In genomic region chr11:6612008-6612815, GRCh38 we compare ENCODE assay signal across 1 cellular context.
TF ChIP-seq lines count a peak whose summit lies in the region.

Gene TAF10, minus strand, starts transcription at chr11:6612216. Its CDS starts 27 bp downstream, at chr11:6612189.

TF ChIP-seq in HepG2, 621 proteins besides CTCF, POLR2A, EP300 and RAD21 (continued from another document and continues in another):
- TF ChIP-seq ZNF670 (CRISPR knock-in tag; IDR thresholded peaks at IDR 0.05; ENCODE audit: borderline replicate concordance) (no peak; the same call in 1 of the 2 replicates), ZNF20 (CRISPR knock-in tag; IDR thresholded peaks at IDR 0.05) (no peak), E2F5 (CRISPR knock-in tag; conservative IDR thresholded peaks at IDR 0.05) (0 out of 2 replicates have a peak, but pooled peaks have one; percentile 13), ARNT (IDR thresholded peaks at IDR 0.05) (no peak), RXRB (CRISPR knock-in tag; IDR thresholded peaks at IDR 0.05; ENCODE audit: borderline replicate concordance) (peak; percentile 51; the same call in 1 of the 2 replicates), ZNF616 (CRISPR knock-in tag; IDR thresholded peaks at IDR 0.05; ENCODE audit: low read depth) (peak; percentile 72; the same call in 1 of the 2 replicates), ZNF431 (CRISPR knock-in tag; IDR thresholded peaks at IDR 0.05; ENCODE audit: borderline replicate concordance, low read depth) (no peak; the same call in 1 of the 2 replicates), ZNF564 (CRISPR knock-in tag; IDR thresholded peaks at IDR 0.05) (0 out of 2 replicates have a peak, but pooled peaks have one; percentile 38), CCAR2 (optimal IDR thresholded peaks at IDR 0.05; ENCODE audit: low read depth, low read length) (no peak), BCL6 (CRISPR knock-in tag; IDR thresholded peaks at IDR 0.05) (peak; percentile 35; the same call in 1 of the 2 replicates), ZNF280B (CRISPR knock-in tag; IDR thresholded peaks at IDR 0.05; ENCODE audit: borderline replicate concordance) (peak; percentile 70; the same call in 1 of the 2 replicates), ATF4 (CRISPR knock-in tag; IDR thresholded peaks at IDR 0.05) (peak in 1 of 2 experiments; percentile 49; a peak in 1 of 4 replicates), ZNF33A (CRISPR knock-in tag; IDR thresholded peaks at IDR 0.05; ENCODE audit: borderline replicate concordance) (no peak), PTBP1 (IDR thresholded peaks at IDR 0.05; ENCODE audit: low read depth, low read length, poor library complexity, severe bottlenecking) (no peak), XRCC5 (optimal IDR thresholded peaks at IDR 0.05; ENCODE audit: low read length) (peak; percentile 58), ZNF446 (CRISPR knock-in tag; IDR thresholded peaks at IDR 0.05) (no peak), CENPT (CRISPR knock-in tag; IDR thresholded peaks at IDR 0.05; ENCODE audit: low read depth) (peak; percentile 48; the same call in 1 of the 2 replicates), ZNF350 (CRISPR knock-in tag; IDR thresholded peaks at IDR 0.05; ENCODE audit: borderline replicate concordance, low read depth) (peak; percentile 57; the same call in 1 of the 2 replicates), SOX6 (IDR thresholded peaks at IDR 0.05) (no peak), SOX6 (CRISPR knock-in tag; IDR thresholded peaks at IDR 0.05) (peak; percentile 62), ZNF562 (CRISPR knock-in tag; IDR thresholded peaks at IDR 0.05; ENCODE audit: borderline replicate concordance) (no peak), ZNF891 (CRISPR knock-in tag; IDR thresholded peaks at IDR 0.05) (0 out of 2 replicates have a peak, but pooled peaks have one; percentile 61), ZNF280D (CRISPR knock-in tag; IDR thresholded peaks at IDR 0.05) (peak; percentile 82; the same call in 1 of the 2 replicates), E2F2 (CRISPR knock-in tag; IDR thresholded peaks at IDR 0.05; ENCODE audit: borderline replicate concordance) (no peak), DR1 (CRISPR knock-in tag; IDR thresholded peaks at IDR 0.05) (no peak), ZNF251 (CRISPR knock-in tag; IDR thresholded peaks at IDR 0.05) (no peak), ZNF530 (CRISPR knock-in tag; IDR thresholded peaks at IDR 0.05; ENCODE audit: low read depth) (no peak), ZBTB43 (CRISPR knock-in tag; conservative IDR thresholded peaks at IDR 0.05) (no peak), KIAA2018 (CRISPR knock-in tag; IDR thresholded peaks at IDR 0.05; ENCODE audit: borderline replicate concordance) (0 out of 2 replicates have a peak, but pooled peaks have one; percentile 66), ZNF747 (CRISPR knock-in tag; IDR thresholded peaks at IDR 0.05; ENCODE audit: borderline replicate concordance) (peak; percentile 82; the same call in 1 of the 2 replicates), NRL (CRISPR knock-in tag; IDR thresholded peaks at IDR 0.05; ENCODE audit: borderline replicate concordance) (peak; percentile 86), IKZF4 (CRISPR knock-in tag; IDR thresholded peaks at IDR 0.05; ENCODE audit: borderline replicate concordance, low read depth, not compliant biosample characterization) (no peak), ZNF3 (CRISPR knock-in tag; IDR thresholded peaks at IDR 0.05) (no peak), PAWR (CRISPR knock-in tag; IDR thresholded peaks at IDR 0.05; ENCODE audit: borderline replicate concordance) (no peak), AKAP8 (CRISPR knock-in tag; IDR thresholded peaks at IDR 0.05) (peak; percentile 86), WIZ (CRISPR knock-in tag; IDR thresholded peaks at IDR 0.05) (no peak), ZNF230 (CRISPR knock-in tag; IDR thresholded peaks at IDR 0.05) (peak; percentile 79; the same call in 1 of the 2 replicates), KDM5A (IDR thresholded peaks at IDR 0.05; ENCODE audit: borderline replicate concordance, low read length) (peak; percentile 58; the same call in 1 of the 2 replicates), ZNF18 (CRISPR knock-in tag; IDR thresholded peaks at IDR 0.05; ENCODE audit: insufficient replicate concordance) (no peak), ZNF33B (CRISPR knock-in tag; IDR thresholded peaks at IDR 0.05) (no peak), RBM39 (IDR thresholded peaks at IDR 0.05; ENCODE audit: low read depth, low read length, poor library complexity, severe bottlenecking) (peak; percentile 59), TCF7 (IDR thresholded peaks at IDR 0.05; ENCODE audit: low read depth) (no peak)
